Comparison of ENCODE assay signal across 15 cellular contexts in the genomic region with DNA sequence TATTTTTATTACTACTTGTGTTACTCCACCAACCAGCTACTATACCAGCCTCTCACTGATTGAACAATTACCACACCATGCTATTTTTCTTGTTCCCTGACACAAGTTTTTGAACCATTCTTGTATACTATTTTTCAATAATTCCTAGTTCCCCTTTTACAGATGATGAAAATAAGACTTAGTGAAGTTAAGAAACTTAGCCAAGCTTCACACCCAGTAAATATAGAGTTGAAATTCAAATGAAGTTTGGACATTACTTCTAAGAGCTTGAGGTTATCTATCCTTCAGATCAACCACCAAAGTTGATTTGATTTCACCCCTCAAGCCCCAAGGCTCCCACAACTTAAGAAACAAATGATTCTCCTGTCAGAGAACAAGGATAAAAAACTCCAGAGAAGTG. TPM values are rescaled to one million over a fixed set of nuclear protein-coding genes. Genes with fewer than 3 reads are reported as not detected.
DNase-seq lines count a peak whose midpoint lies in the region; ATAC-seq and TF ChIP-seq lines count a peak whose summit lies in the region.
"Had no signal": no experiment of that assay in that cellular context is flagged by ENCODE, and none has a peak within 500 bp of the region (broad histone marks: within the 10 kb centered on the region; RNA-seq: fewer than 3 reads in every experiment).

No MANE protein-coding gene starts in this region.

- H4K20me1 ChIP-seq in DOHH2 (ENCODE audit: control insufficient read depth, insufficient read depth, low read depth, low read length), result no peaks in the 10 kb centered on the region

- H3K4me3 ChIP-seq in DOHH2 (ENCODE audit: low read length) (no peak overlapping the region), psoas muscle (no peak overlapping the region)
- H3K4me3 ChIP-seq: esophagus muscularis mucosa, right atrium auricular region, thoracic aorta had no signal

- peaks cover 34% of the 10 kb centered on the region for H3K4me1 ChIP-seq in DOHH2 (ENCODE audit: control insufficient read depth, low read length)
- H3K4me1 ChIP-seq in psoas muscle, result no peaks in the 10 kb centered on the region
- H3K4me1 ChIP-seq: esophagus muscularis mucosa, right atrium auricular region had no signal

- no peaks in the 10 kb centered on the region for H3K79me2 ChIP-seq in DOHH2 (ENCODE audit: control insufficient read depth, low read length)

- H3K9me2 ChIP-seq in DOHH2 (replicated peaks; ENCODE audit: control insufficient read depth, low read length), result no peaks in the 10 kb centered on the region; the same call in 1 of the 2 replicates

- intact Hi-C loops in psoas muscle (cut with DNase I), result no loop called here

- peak overlapping the region; percentile 0; the same call in 1 of the 2 replicates for H3K4me2 ChIP-seq in DOHH2 (ENCODE audit: low read length)

- no peaks in the 10 kb centered on the region for H3K9me3 ChIP-seq in DOHH2 (ENCODE audit: control insufficient read depth, insufficient read depth, low read length)
- H3K9me3 ChIP-seq in psoas muscle, result no peaks in the 10 kb centered on the region
- H3K9me3 ChIP-seq: esophagus muscularis mucosa, right atrium auricular region, thoracic aorta had no signal

- DNase-seq in NCI-H2196 treated with DMSO at 0.1 percent for 48 hours (lab: John Stamatoyannopoulos, UW; ENCODE audit: unreplicated experiment), result no peak
- DNase-seq in retina, result no peak
- DNase-seq in psoas muscle, result no peak
- DNase-seq in NCI-H2081 (lab: John Stamatoyannopoulos, UW), result no peak
- DNase-seq: activated naive CD4-positive, alpha-beta T cell; NCI-H2029; NCI-H69 had no signal

- ATAC-seq in GM19043 (IDR thresholded peaks at IDR 0.05; ENCODE audit: low read depth, unreplicated experiment) (peak; percentile 63), HG02610 (IDR thresholded peaks at IDR 0.05; ENCODE audit: unreplicated experiment) (peak; percentile 48), HG03460 (IDR thresholded peaks at IDR 0.05; ENCODE audit: unreplicated experiment) (peak; percentile 60), psoas muscle (no peak)

- H3K27me3 ChIP-seq in DOHH2 (ENCODE audit: control insufficient read depth, low read length) (no peaks in the 10 kb centered on the region), psoas muscle (ENCODE audit: insufficient read depth in 3 of 3, low read length in 2 of 3) (no peaks in the 10 kb centered on the region)
- H3K27me3 ChIP-seq: esophagus muscularis mucosa, right atrium auricular region had no signal

- H3K27ac ChIP-seq in DOHH2 (ENCODE audit: low read depth, low read length), result no peak overlapping the region; the same call in 1 of the 2 replicates
- no peak overlapping the region for H3K27ac ChIP-seq in psoas muscle
- H3K27ac ChIP-seq: esophagus muscularis mucosa, right atrium auricular region, thoracic aorta had no signal

- H3K36me3 ChIP-seq in DOHH2 (ENCODE audit: control insufficient read depth, low read length) (no peaks in the 10 kb centered on the region), psoas muscle (ENCODE audit: insufficient read depth in 1 of 2, low read depth in 1 of 2) (no peaks in the 10 kb centered on the region)
- H3K36me3 ChIP-seq: esophagus muscularis mucosa, right atrium auricular region, thoracic aorta had no signal

- TF ChIP-seq CTCF in DOHH2 (IDR thresholded peaks at IDR 0.05; ENCODE audit: low read depth, low read length, poor library complexity, severe bottlenecking) (no peak), psoas muscle (IDR thresholded peaks at IDR 0.05) (no peak)

- peaks cover 3% of the 10 kb centered on the region for H3F3A ChIP-seq in DOHH2 (ENCODE audit: control insufficient read depth, insufficient read depth)

RNA-seq across cellular contexts. Expression of a gene that starts 13.1 kb away (rescaled TPM):
- total RNA-seq in psoas muscle, result under 1 TPM in 2 of 4 donors, not detected in 2; 0.17 to 0.26 TPM
- under 1 TPM; 0.01 to 0.16 (median 0.04) TPM for polyA plus RNA-seq in psoas muscle
- total RNA-seq: neural crest cell, right atrium auricular region had no signal

Comparison
In these comparisons a context has a peak if more than half of its experiments do, and no peak if none do; other contexts are left out.
1. ATAC-seq: peak in GM19043 (single experiment), HG02610 (single experiment) and HG03460 (single experiment); none in psoas muscle (0 of 4).